ENCODE assay signal across 8 cellular contexts in the genomic region with DNA sequence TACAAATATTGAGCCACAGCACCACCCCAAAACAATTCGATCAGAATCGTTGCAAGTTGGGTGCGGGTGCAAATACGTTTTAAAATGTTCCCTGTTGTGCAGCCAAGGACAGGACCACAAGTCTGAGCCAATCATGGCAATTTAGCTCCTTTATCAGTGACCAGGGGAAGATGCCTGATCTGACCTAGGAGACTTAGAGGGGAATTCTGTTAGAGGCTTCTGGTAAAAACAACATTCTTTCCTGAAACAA. TPM values are rescaled to one million over a fixed set of nuclear protein-coding genes. Genes with fewer than 3 reads are reported as not detected.
A peak's percentile ranks its signal among the peaks of the same experiment; 100 is the strongest.
DNase-seq lines count a peak whose midpoint lies in the region; ATAC-seq and TF ChIP-seq lines count a peak whose summit lies in the region.

No MANE protein-coding gene starts in this region.

- POLR2A ChIA-PET in Panc1 (lab: Charles Lee): no interaction called here

- CTCF ChIA-PET in Panc1 (lab: Charles Lee): interaction anchor here (0.5 to 2.8 kb wide), 11 partner anchors 11 to 246 kb away, joined by 3 to 20 read pairs (median 3); a partner anchor contains a TSS

- H3K9me3 ChIP-seq in HAP-1: no peaks in the 10 kb centered on the region
- no peaks in the 10 kb centered on the region for H3K9me3 ChIP-seq in Panc1 (ENCODE audit: control insufficient read depth, insufficient read depth, low read depth, low read length)

- peaks cover 7% of the 10 kb centered on the region for H3K4me1 ChIP-seq in HAP-1
- peaks cover 6% of the 10 kb centered on the region; the same call in 1 of the 2 replicates for H3K4me1 ChIP-seq in Panc1 (ENCODE audit: control insufficient read depth, insufficient read depth, low read length)
- H3K4me1 ChIP-seq in rectal smooth muscle tissue (ENCODE audit: control insufficient read depth, insufficient read depth, low read length): no peaks in the 10 kb centered on the region

- H3K4me3 ChIP-seq in GM12864 (ENCODE audit: low read depth, low read length): peak overlapping the region; percentile 69
- peak overlapping the region; percentile 31 for H3K4me3 ChIP-seq in HAP-1
- H3K4me3 ChIP-seq in Panc1 (ENCODE audit: low read depth in 2 of 2, low read length in 2 of 2): peak overlapping the region; percentile 51 to 81
- peak overlapping the region; percentile 69 for H3K4me3 ChIP-seq in fibroblast of pulmonary artery (replicated peaks; ENCODE audit: low read depth, low read length)
- H3K4me3 ChIP-seq in rectal smooth muscle tissue (ENCODE audit: low read length): peak overlapping the region; percentile 85

- H3K36me3 ChIP-seq in HAP-1 (replicated peaks) (no peaks in the 10 kb centered on the region), Panc1 (ENCODE audit: control insufficient read depth, insufficient read depth, low read length) (no peaks in the 10 kb centered on the region), rectal smooth muscle tissue (ENCODE audit: control insufficient read depth, insufficient read depth, low read length) (no peaks in the 10 kb centered on the region)

- ATAC-seq in Panc1 (peak; percentile 65), HG03097 (IDR thresholded peaks at IDR 0.05; ENCODE audit: low FRiP score, unreplicated experiment) (no peak)

- H3K27ac ChIP-seq in Panc1 (ENCODE audit: low read length) (no peak overlapping the region), rectal smooth muscle tissue (ENCODE audit: low read depth, low read length) (no peak overlapping the region)

- no peak overlapping the region for H3K9ac ChIP-seq in rectal smooth muscle tissue (ENCODE audit: low read length)

- in situ Hi-C loops in HAP-1 (cut with MboI; ENCODE audit: low sequenced_read_pairs): loop anchor here (10.0 kb wide), 1 partner anchor 47 kb away; no protein-coding TSS in a partner anchor
- in situ Hi-C loops in Panc1 (cut with HindIII; ENCODE audit: low pct_unique_long_range_greater_than_20kb, low sequenced_read_pairs): no loop called here

- BruUV-seq in Panc1 (replicated peaks; lab: Mats Ljungman, UMichigan): no TSS peak

- intact Hi-C loops in Panc1 (cut with micrococcal nuclease; ENCODE audit: unreplicated experiment): loop anchor here (2.0 kb wide), 1 partner anchor 167 kb away; no protein-coding TSS in a partner anchor

- TF ChIP-seq CTCF in GM12864 (IDR thresholded peaks at IDR 0.05; ENCODE audit: low read depth, low read length, missing control alignments) (no peak), Panc1 (IDR thresholded peaks at IDR 0.05) (no peak), fibroblast of pulmonary artery (IDR thresholded peaks at IDR 0.05; ENCODE audit: low read length, missing control alignments) (no peak)

- DNase-seq in GM12864 (ENCODE audit: low read depth): no peak
- no peak for DNase-seq in HAP-1 (ENCODE audit: low spot score in 2 of 2)
- no peak for DNase-seq in Panc1 (ENCODE audit: low read depth, low spot score)
- no peak for DNase-seq in fibroblast of pulmonary artery (ENCODE audit: low read depth)
- no peak for DNase-seq in NCI-H510A treated with DMSO at 0.1 percent for 48 hours (lab: John Stamatoyannopoulos, UW)
- no peak for DNase-seq in KG1 (lab: John Stamatoyannopoulos, UW)

- H3K27me3 ChIP-seq in HAP-1 (ENCODE audit: low read depth) (no peaks in the 10 kb centered on the region), Panc1 (ENCODE audit: control insufficient read depth, insufficient read depth, low read length) (no peaks in the 10 kb centered on the region), rectal smooth muscle tissue (ENCODE audit: control insufficient read depth, insufficient read depth, low read length) (no peaks in the 10 kb centered on the region)

RNA-seq across cellular contexts. Expression of a gene that starts 25.6 kb away (rescaled TPM):
- total RNA-seq in Panc1 (2021; ENCODE audit: unreplicated experiment): 71.0 TPM
- polyA plus RNA-seq in Panc1 (2012; ENCODE audit: insufficient read length): 29.3 TPM

RNA-seq across cellular contexts. Expression of a gene that starts 37.7 kb away (rescaled TPM):
- 40.0 TPM for total RNA-seq in Panc1 (2021; ENCODE audit: unreplicated experiment)
- 12.4 TPM for polyA plus RNA-seq in Panc1 (2012; ENCODE audit: insufficient read length)

Comparison
In these comparisons a context has a peak if more than half of its experiments do, and no peak if none do; other contexts are left out.
1. H3K4me3 ChIP-seq: peak in every context shown above with its lines; median percentile 85 in rectal smooth muscle tissue; 69 in GM12864; 69 in fibroblast of pulmonary artery; 66 in Panc1; 31 in HAP-1.